Comparison of ENCODE assay signal across 10 cellular contexts in the genomic region with DNA sequence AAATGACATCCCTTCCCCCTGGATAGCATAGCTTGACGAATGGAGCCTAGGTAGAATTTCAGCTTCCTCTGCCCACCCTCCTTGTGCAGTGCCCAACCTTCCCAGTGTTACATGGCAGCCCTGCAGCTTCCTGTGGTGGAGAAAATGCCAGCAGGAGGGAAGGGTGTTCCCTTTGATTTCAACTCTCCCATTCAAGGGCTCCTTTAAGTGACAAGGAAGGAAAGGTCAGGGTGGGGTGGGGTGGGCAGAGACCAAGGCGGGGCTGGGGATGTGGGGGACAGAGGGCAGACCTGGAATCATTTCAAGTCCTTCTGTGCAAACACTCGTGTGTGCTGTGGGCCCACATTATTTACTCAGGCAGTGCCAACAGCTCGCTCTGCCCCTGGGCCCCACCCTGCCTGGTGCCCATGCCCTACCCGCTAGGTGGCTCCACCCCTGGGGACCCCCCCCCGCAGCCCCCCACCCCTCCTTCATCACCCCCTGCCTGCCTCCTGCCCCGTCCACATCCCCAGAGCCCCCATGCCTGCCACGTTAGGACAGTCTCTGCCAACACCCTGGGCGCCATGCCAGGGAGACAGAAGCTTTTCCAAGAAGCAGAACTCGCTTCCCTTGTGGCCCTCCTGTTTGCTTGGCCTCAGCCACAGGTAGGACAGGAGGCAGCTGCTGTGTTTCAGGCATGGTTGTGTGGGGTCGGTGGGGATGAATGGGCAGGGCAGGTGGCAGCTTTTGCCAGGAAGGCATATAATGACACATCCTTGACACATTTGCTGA. TPM values are rescaled to one million over a fixed set of nuclear protein-coding genes. Genes with fewer than 3 reads are reported as not detected.
DNase-seq lines count a peak whose midpoint lies in the region; FAIRE-seq and TF ChIP-seq lines count a peak whose summit lies in the region.
"Had no signal": no experiment of that assay in that cellular context is flagged by ENCODE, and none has a peak within 500 bp of the region (broad histone marks: within the 10 kb centered on the region; RNA-seq: fewer than 3 reads in every experiment).

No MANE protein-coding gene starts in this region.

- no peak overlapping the region for H2BK120ac ChIP-seq in H1 (replicated peaks; ENCODE audit: low read depth, low read length)

- H4K5ac ChIP-seq in H1 (ENCODE audit: insufficient read length, low read depth, low read length), result no peak overlapping the region

- no peak overlapping the region for H3K23ac ChIP-seq in H1 (ENCODE audit: insufficient read length)

- no peak overlapping the region for H3K4me2 ChIP-seq in H1 (ENCODE audit: insufficient read depth in 1 of 2, low read depth in 2 of 2, low read length in 2 of 2)

- TF ChIP-seq POLR2A in H1 (IDR thresholded peaks at IDR 0.05; ENCODE audit: control extremely low read depth in 1 of 2, low read depth in 2 of 2, low read length in 2 of 2), result no peak
- TF ChIP-seq POLR2A in ovary (IDR thresholded peaks at IDR 0.05), result no peak

- H4K8ac ChIP-seq in H1 (ENCODE audit: extremely low read depth, insufficient read depth, low read length), result no peak overlapping the region; the same call in 1 of the 2 replicates

- no peak overlapping the region for H3K4me3 ChIP-seq in H1 (ENCODE audit: extremely low read depth in 1 of 4, insufficient read depth in 2 of 4, low read depth in 3 of 4, low read length in 4 of 4)
- H3K4me3 ChIP-seq in ovary, result no peak overlapping the region

- H3K36me3 Mint-ChIP-seq in activated CD4-positive, alpha-beta memory T cell treated with anti-CD3 and anti-CD28 coated beads for 36 hours, result no peaks in the 10 kb centered on the region
- H3K36me3 Mint-ChIP-seq: stimulated activated effector memory CD8-positive, alpha-beta T cell treated with anti-CD3 and anti-CD28 coated beads, Interleukin-12 subunit alpha, Interleukin-12 subunit beta, amount 100 ng/mL, for 72 hours had no signal

- no peak overlapping the region for H2BK5ac ChIP-seq in H1 (ENCODE audit: low read depth, low read length)

- POLR2A ChIA-PET in H1 (lab: Charles Lee; ENCODE audit: partially characterized antibody), result interaction anchor here (1.0 to 1.9 kb wide), 4 partner anchors 13 to 310 kb away, joined by 3 to 5 read pairs (median 4); a partner anchor contains a TSS
- POLR2A ChIA-PET in activated CD4-positive, alpha-beta memory T cell treated with anti-CD3 and anti-CD28 coated beads for 36 hours (lab: Charles Lee), result no interaction called here

- H3K36me3 ChIP-seq in H1 (ENCODE audit: control insufficient read depth in 2 of 4, insufficient read depth in 4 of 4, low read length in 3 of 4) (no peaks in the 10 kb centered on the region), ovary (no peaks in the 10 kb centered on the region)

- WGBS in H1 (ENCODE audit: extremely low coverage in 1 of 2, insufficient coverage in 1 of 2, insufficient read length in 1 of 2, insufficient replicate concordance in 2 of 2, low coverage in 1 of 2, low lambda C conversion rate in 2 of 2, missing lambda C conversion rate in 1 of 2), 2 experiments, result 90% methylated on average over 4 of the region's 11 CpGs; no CpG with 5 or more reads in 1 of the 2 experiments
- WGBS in ovary, 3 donors, result 32 to 37% (median 34%) methylated on average over 11 of the region's 11 CpGs

- H2BK15ac ChIP-seq in H1 (ENCODE audit: low read length), result 0 out of 2 replicates have a peak overlapping the region, but pooled peaks have one; percentile 18

- no peak overlapping the region for H3K18ac ChIP-seq in H1 (ENCODE audit: extremely low read depth, low read length)

- H3K27me3 ChIP-seq in H1 (replicated peaks in 1 of 4; ENCODE audit: control insufficient read depth in 3 of 4, extremely low read depth in 1 of 4, insufficient read depth in 3 of 4, low read length in 3 of 4) (no peaks in the 10 kb centered on the region), ovary (no peaks in the 10 kb centered on the region)

- CTCF ChIA-PET in H1 (lab: Charles Lee; ENCODE audit: partially characterized antibody), result interaction anchor here (1.0 to 3.5 kb wide), 10 partner anchors 11 to 90 kb away, joined by 3 to 16 read pairs (median 3); no protein-coding TSS in a partner anchor
- CTCF ChIA-PET in activated CD4-positive, alpha-beta memory T cell treated with anti-CD3 and anti-CD28 coated beads for 36 hours (lab: Charles Lee), result no interaction called here

- no peaks in the 10 kb centered on the region for H3K27me3 Mint-ChIP-seq in activated CD4-positive, alpha-beta memory T cell treated with anti-CD3 and anti-CD28 coated beads for 36 hours

- H3K79me1 ChIP-seq in H1 (ENCODE audit: low read depth, low read length), result no peaks in the 10 kb centered on the region

- H3K4me1 ChIP-seq in H1 (replicated peaks in 1 of 4; ENCODE audit: control insufficient read depth in 3 of 4, insufficient read depth in 4 of 4, low read length in 3 of 4) (no peaks in the 10 kb centered on the region; a peak in 2 of 7 replicates), ovary (ENCODE audit: insufficient read depth) (no peaks in the 10 kb centered on the region)

- no peaks in the 10 kb centered on the region for H3K9me3 Mint-ChIP-seq in activated CD4-positive, alpha-beta memory T cell treated with anti-CD3 and anti-CD28 coated beads for 36 hours
- H3K9me3 Mint-ChIP-seq: central memory CD8-positive, alpha-beta T cell; stimulated activated effector memory CD8-positive, alpha-beta T cell treated with anti-CD3 and anti-CD28 coated beads, Interleukin-12 subunit alpha, Interleukin-12 subunit beta, amount 100 ng/mL, for 72 hours had no signal

- no peak overlapping the region for H2BK20ac ChIP-seq in H1 (ENCODE audit: low read length)

- H4K20me1 ChIP-seq in H1 (replicated peaks in 1 of 2; ENCODE audit: control insufficient read depth in 1 of 2, insufficient read depth in 2 of 2, low read length in 2 of 2), result no peaks in the 10 kb centered on the region

- TF ChIP-seq RAD21 in H1 (IDR thresholded peaks at IDR 0.05 in 1 of 2, conservative IDR thresholded peaks at IDR 0.05 in 1 of 2; ENCODE audit: low read depth in 2 of 2, low read length in 2 of 2), result no peak

- no peak for FAIRE-seq in H1 (lab: Jason Lieb, UNC)

- H3K23me2 ChIP-seq in H1 (ENCODE audit: low read depth, low read length), result no peaks in the 10 kb centered on the region

- H3K4ac ChIP-seq in H1 (replicated peaks; ENCODE audit: insufficient read length, low read depth, low read length), result no peak overlapping the region

- H2AFZ ChIP-seq in H1 (ENCODE audit: low read length), result no peak overlapping the region

- H3K9me3 ChIP-seq in H1 (ENCODE audit: insufficient read depth in 2 of 2, low read depth in 1 of 2, low read length in 1 of 2) (no peaks in the 10 kb centered on the region), ovary (no peaks in the 10 kb centered on the region)

- intact Hi-C loops in ovary (cut with DNase I), result no loop called here
- intact Hi-C loops in activated CD4-positive, alpha-beta memory T cell treated with anti-CD3 and anti-CD28 coated beads for 36 hours (cut with micrococcal nuclease), result no loop called here

- no peak overlapping the region for H3K56ac ChIP-seq in H1 (replicated peaks; ENCODE audit: insufficient read length, low read depth, low read length)

- H3K9ac ChIP-seq in H1 (replicated peaks in 1 of 4; ENCODE audit: extremely low read depth in 1 of 4, low read depth in 3 of 4, low read length in 3 of 4), result no peak overlapping the region

- no peak overlapping the region for H3K27ac Mint-ChIP-seq in activated CD4-positive, alpha-beta memory T cell treated with anti-CD3 and anti-CD28 coated beads for 36 hours

- 0 out of 2 replicates have a peak overlapping the region, but pooled peaks have one; percentile 9 for H2AK5ac ChIP-seq in H1 (ENCODE audit: low read depth, low read length)

- H3K4me1 Mint-ChIP-seq in activated CD4-positive, alpha-beta memory T cell treated with anti-CD3 and anti-CD28 coated beads for 36 hours (ENCODE audit: low read depth), result no peaks in the 10 kb centered on the region
- H3K4me1 Mint-ChIP-seq: central memory CD8-positive, alpha-beta T cell; stimulated activated effector memory CD8-positive, alpha-beta T cell treated with anti-CD3 and anti-CD28 coated beads, Interleukin-12 subunit alpha, Interleukin-12 subunit beta, amount 100 ng/mL, for 72 hours had no signal

- H3K79me2 ChIP-seq in H1 (ENCODE audit: control insufficient read depth in 1 of 2, insufficient read depth in 2 of 2, low read length in 2 of 2), result no peaks in the 10 kb centered on the region

- TF ChIP-seq CTCF in H1 (IDR thresholded peaks at IDR 0.05; ENCODE audit: control extremely low read depth in 1 of 3, insufficient read depth in 1 of 3, low read depth in 1 of 3, low read length in 3 of 3) (no peak), ovary (IDR thresholded peaks at IDR 0.05) (no peak)

- no peak overlapping the region for H4K91ac ChIP-seq in H1 (replicated peaks; ENCODE audit: insufficient read length, low read length)

- H2BK12ac ChIP-seq in H1 (ENCODE audit: low read depth, low read length), result no peak overlapping the region

- peak; percentile 28 for DNase-seq in DMS53 treated with DMSO at 0.1 percent for 48 hours (lab: John Stamatoyannopoulos, UW; ENCODE audit: unreplicated experiment)
- peak; percentile 83 for DNase-seq in NCI-H345 (lab: John Stamatoyannopoulos, UW)
- DNase-seq in H1 (ENCODE audit: low read depth in 1 of 2, low spot score in 2 of 2), result no peak
- DNase-seq in ovary, result peak; percentile 42 to 70 (median 54)
- DNase-seq in activated CD4-positive, alpha-beta memory T cell treated with anti-CD3 and anti-CD28 coated beads for 36 hours, result no peak
- no peak for DNase-seq in iPS-NIHi11 (ENCODE audit: low spot score)
- DNase-seq in germinal center (ENCODE audit: low spot score), result no peak
- DNase-seq in T-helper 2 cell, result no peak

- no peak overlapping the region for H3K27ac ChIP-seq in H1 (ENCODE audit: low read depth, low read length)
- H3K27ac ChIP-seq in ovary, result no peak overlapping the region

- TF ChIP-seq EP300 in H1 (IDR thresholded peaks at IDR 0.05; ENCODE audit: borderline replicate concordance in 1 of 2, low read depth in 2 of 2, low read length in 2 of 2) (no peak), ovary (IDR thresholded peaks at IDR 0.05) (no peak)

- H3K14ac ChIP-seq in H1 (ENCODE audit: insufficient read length), result no peak overlapping the region

- H3K4me3 Mint-ChIP-seq in activated CD4-positive, alpha-beta memory T cell treated with anti-CD3 and anti-CD28 coated beads for 36 hours, result no peak overlapping the region
- H3K4me3 Mint-ChIP-seq: central memory CD8-positive, alpha-beta T cell; stimulated activated effector memory CD8-positive, alpha-beta T cell treated with anti-CD3 and anti-CD28 coated beads, Interleukin-12 subunit alpha, Interleukin-12 subunit beta, amount 100 ng/mL, for 72 hours had no signal

RNA-seq across cellular contexts. Expression of a gene that starts 9.4 kb away (rescaled TPM):
- total RNA-seq in H1 (2021; fragmentation: NEBNext Ultra II Directional; extraction: Animal tissue kit (Norgen Biotek cat#: 25700)), result 0.15 TPM in 1 of 2 replicates, not detected in the other
- 0.30 TPM in 2 replicates for polyA plus RNA-seq in H1 (2011; rRNA removed)
- 0.45 TPM for polyA plus RNA-seq in H1 (2011; cell fraction: cytosol; rRNA removed)
- 0.87 TPM for polyA plus RNA-seq in H1 (2011; cell fraction: nucleus; rRNA removed)
- 0.15 to 0.36 TPM (median 0.19 TPM) in 3 of 4 replicates, not detected in the other for polyA plus RNA-seq in H1 (2012, experiment 1 of 2)
- not detected for polyA plus RNA-seq in H1 (2012, experiment 2 of 2)
- 0.06 TPM for polyA plus RNA-seq in H1 (2013, experiment 1 of 2)
- polyA plus RNA-seq in H1 (2013, experiment 2 of 2), result 0.06 TPM
- not detected in 2 replicates for polyA minus RNA-seq in H1 (2011; rRNA and poly(A)+ RNA removed)
- not detected for polyA minus RNA-seq in H1 (2011; cell fraction: cytosol; rRNA and poly(A)+ RNA removed)
- 0.40 TPM for polyA minus RNA-seq in H1 (2011; cell fraction: nucleus; rRNA and poly(A)+ RNA removed)
- 1 to 10 TPM in 1 of 7 donors, under 1 TPM in 4, not detected in 2; 0.24 to 1.6 (median 0.69) TPM for total RNA-seq in ovary
- polyA plus RNA-seq in ovary, result under 1 TPM in 1 of 2 donors, not detected in 1; 0.11 TPM
- total RNA-seq in activated CD4-positive, alpha-beta memory T cell treated with anti-CD3 and anti-CD28 coated beads for 36 hours, result under 1 TPM in 1 of 2 experiments, not detected in 1; 0.33 TPM

Comparison
In these comparisons a context has a peak if more than half of its experiments do, and no peak if none do; other contexts are left out.
1. DNase-seq: peak in DMS53 treated with DMSO at 0.1 percent for 48 hours (single experiment), NCI-H345 (single experiment) and ovary (5 of 5); none in H1 (0 of 2), activated CD4-positive, alpha-beta memory T cell treated with anti-CD3 and anti-CD28 coated beads for 36 hours (single experiment), iPS-NIHi11 (single experiment), germinal center (single experiment) and T-helper 2 cell (0 of 5).